In genomic region chr4:185395255-185395955, GRCh38 we compare ENCODE assay signal across 8 cellular contexts. TPM values are rescaled to one million over a fixed set of nuclear protein-coding genes. Genes with fewer than 3 reads are reported as not detected.
DNase-seq lines count a peak whose midpoint lies in the region; ATAC-seq and TF ChIP-seq lines count a peak whose summit lies in the region.

Gene LRP2BP (minus strand): TSS chr4:185395924. CDS start chr4:185378186, 17,738 bp downstream.

- WGBS in lower leg skin, 2 donors: 4 to 5% methylated on average over 12 of the region's 12 CpGs
- 4% methylated on average over 12 of the region's 12 CpGs for WGBS in thymus

- DNase-seq in SHP77 treated with DMSO at 0.1 percent for 48 hours (lab: John Stamatoyannopoulos, UW): peak; percentile 27
- DNase-seq in SHP77 (lab: John Stamatoyannopoulos, UW): no peak
- peak; percentile 26 for DNase-seq in NCI-H774 (lab: John Stamatoyannopoulos, UW)
- DNase-seq in caudate nucleus (lab: John Stamatoyannopoulos, UW): peak in 1 of 61 donors; percentile 47
- no peak for DNase-seq in lower leg skin (ENCODE audit: low spot score in 2 of 2)
- no peak for DNase-seq in SK-N-DZ (ENCODE audit: low spot score)

- H3K27me3 ChIP-seq in thymus (ENCODE audit: control insufficient read depth, insufficient read depth): no peaks in the 10 kb centered on the region

- no peak for TF ChIP-seq CTCF in lower leg skin (IDR thresholded peaks at IDR 0.05)

- intact Hi-C loops in lower leg skin (cut with DNase I; ENCODE audit: low total_unique reads): no loop called here

- TF ChIP-seq POLR2A in lower leg skin (IDR thresholded peaks at IDR 0.05): no peak

- peaks cover 6% of the 10 kb centered on the region for H3K4me1 ChIP-seq in thymus (ENCODE audit: control insufficient read depth, insufficient read depth, low read length)

- no peak for ATAC-seq in GM18909 (IDR thresholded peaks at IDR 0.05; ENCODE audit: poor library complexity, unreplicated experiment)

- peak within 1 kb of the TSS; percentile 100 for H3K27ac ChIP-seq in caudate nucleus (ENCODE audit: low read depth, low read length)
- peak within 1 kb of the TSS; percentile 99 for H3K27ac ChIP-seq in thymus (ENCODE audit: low read depth)

- no peaks in the 10 kb centered on the region for H3K36me3 ChIP-seq in thymus (ENCODE audit: control insufficient read depth, insufficient read depth)

- peak within 1 kb of the TSS; percentile 75 for H3K4me3 ChIP-seq in lower leg skin (ENCODE audit: low read depth, poor library complexity, severe bottlenecking)
- peak within 1 kb of the TSS; percentile 92 for H3K4me3 ChIP-seq in thymus (ENCODE audit: low read length)

- no peaks in the 10 kb centered on the region for H3K9me3 ChIP-seq in thymus (ENCODE audit: control insufficient read depth)

RNA-seq across cellular contexts. Expression of gene LRP2BP, which starts in this region (rescaled TPM):
- 1 to 10 TPM in 2 of 4 donors, under 1 TPM in 2; 0.55 to 1.5 (median 1.2) TPM for total RNA-seq in lower leg skin
- polyA plus RNA-seq in thymus: 0.91 TPM
- polyA plus RNA-seq in SK-N-DZ (2014; cell fraction: cytosol; rRNA removed): 0.07 and 0.33 TPM in 2 replicates
- 0.69 and 1.5 TPM in 2 replicates for polyA plus RNA-seq in SK-N-DZ (2014; cell fraction: nucleus; rRNA removed)

Comparison
In these comparisons a context has a peak if more than half of its experiments do, and no peak if none do; other contexts are left out.
1. DNase-seq: peak in SHP77 treated with DMSO at 0.1 percent for 48 hours (single experiment) and NCI-H774 (single experiment); none in SHP77 (0 of 2), lower leg skin (0 of 2) and SK-N-DZ (single experiment).